Comparison of ENCODE assay signal across 8 cellular contexts in the genomic region with DNA sequence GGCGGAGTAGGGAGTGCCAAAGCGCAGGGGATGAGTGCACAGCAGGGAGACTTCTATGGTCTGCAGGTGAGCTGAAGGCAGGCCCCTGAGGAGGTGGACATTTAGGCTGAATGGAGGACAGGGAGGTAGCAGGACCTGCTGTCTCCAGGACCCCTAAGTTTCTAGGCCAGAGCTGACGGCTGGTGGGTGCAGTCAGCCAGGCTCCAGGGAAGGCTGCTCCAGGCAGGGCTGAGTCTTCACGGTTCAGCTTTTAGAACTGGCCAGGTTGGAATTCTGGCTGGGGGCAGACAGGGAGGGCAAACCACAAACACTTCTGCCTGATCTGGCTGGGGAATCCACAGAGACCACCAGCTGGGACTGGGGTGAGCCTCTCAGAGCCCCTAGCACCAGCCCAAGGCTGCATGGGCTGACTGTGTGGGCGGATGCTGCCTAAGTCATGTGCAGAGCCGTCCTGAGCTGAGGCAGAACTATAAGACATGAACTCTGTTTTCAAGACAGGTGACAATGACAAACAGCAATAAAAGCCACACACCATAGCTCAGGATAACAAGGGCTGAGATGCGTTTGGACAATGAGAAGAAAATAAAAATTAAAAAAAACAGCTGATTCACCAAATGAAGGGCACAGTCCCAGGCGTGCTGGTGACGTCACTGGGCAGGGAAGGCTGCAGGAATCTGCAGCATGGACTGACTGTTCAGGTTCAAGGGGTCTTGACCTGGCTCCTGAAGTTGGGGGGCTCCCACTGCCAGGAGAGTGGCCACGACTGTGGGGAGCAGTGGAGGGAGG. TPM values are rescaled to one million over a fixed set of nuclear protein-coding genes. Genes with fewer than 3 reads are reported as not detected.
A peak's percentile ranks its signal among the peaks of the same experiment; 100 is the strongest.
DNase-seq lines count a peak whose midpoint lies in the region; ATAC-seq, FAIRE-seq and TF ChIP-seq lines count a peak whose summit lies in the region.

No MANE protein-coding gene starts in this region.

- H3K27me3 Mint-ChIP-seq in mesothelial cell of epicardium (ENCODE audit: low read depth), result no peaks in the 10 kb centered on the region

- peak overlapping the region; percentile 69 for H3K27ac ChIP-seq in Karpas-422 (ENCODE audit: low read length)
- peak overlapping the region; percentile 99 for H3K27ac ChIP-seq in colonic mucosa
- peak overlapping the region; percentile 87 to 100 for H3K27ac ChIP-seq in aorta (ENCODE audit: low read depth in 1 of 2, low read length in 2 of 2)

- no peaks in the 10 kb centered on the region for H4K20me1 ChIP-seq in Karpas-422 (ENCODE audit: insufficient read depth, low read depth, low read length)

- no peaks in the 10 kb centered on the region for H3K36me3 Mint-ChIP-seq in mesothelial cell of epicardium

- no peaks in the 10 kb centered on the region for H3K27me3 ChIP-seq in Karpas-422 (ENCODE audit: low read length)
- no peaks in the 10 kb centered on the region for H3K27me3 ChIP-seq in colonic mucosa
- H3K27me3 ChIP-seq in aorta (ENCODE audit: control insufficient read depth in 1 of 2, insufficient read depth in 2 of 2, low read length in 1 of 2), result no peaks in the 10 kb centered on the region

- H3K27ac Mint-ChIP-seq in mesothelial cell of epicardium, result peak overlapping the region; percentile 100

- peak; percentile 58 for DNase-seq in Ammon's horn (ENCODE audit: low spot score)
- peak; percentile 64 for DNase-seq in Karpas-422
- DNase-seq in colonic mucosa, result peak; percentile 72
- no peak for DNase-seq in mesothelial cell of epicardium (ENCODE audit: low spot score in 2 of 2, unreplicated experiment in 2 of 2)
- peak; percentile 85 to 92 for DNase-seq in aorta
- no peak for DNase-seq in GM12892 (ENCODE audit: insufficient read length)
- DNase-seq in amniotic stem cell (lab: John Stamatoyannopoulos, UW), result no peak

- H3K9me2 ChIP-seq in Karpas-422 (replicated peaks; ENCODE audit: insufficient read depth, low read length), result no peaks in the 10 kb centered on the region

- H2AFZ ChIP-seq in Karpas-422 (ENCODE audit: low read length), result peak overlapping the region; percentile 64

- H3K4me1 ChIP-seq in Karpas-422 (ENCODE audit: low read length), result peaks cover 55% of the 10 kb centered on the region
- peaks cover 63% of the 10 kb centered on the region for H3K4me1 ChIP-seq in colonic mucosa
- peaks cover 2% of the 10 kb centered on the region in 2 donors for H3K4me1 ChIP-seq in aorta (ENCODE audit: control insufficient read depth in 1 of 2, insufficient read depth in 2 of 2, low read length in 2 of 2)

- peaks cover 76% of the 10 kb centered on the region for H3K4me1 Mint-ChIP-seq in mesothelial cell of epicardium

- H3K4me2 ChIP-seq in Karpas-422 (ENCODE audit: low read depth, low read length, poor library complexity, severe bottlenecking), result peak overlapping the region; percentile 68

- H3K36me3 ChIP-seq in Karpas-422 (ENCODE audit: insufficient read depth, low read length), result no peaks in the 10 kb centered on the region
- H3K36me3 ChIP-seq in colonic mucosa, result no peaks in the 10 kb centered on the region
- no peaks in the 10 kb centered on the region for H3K36me3 ChIP-seq in aorta (ENCODE audit: control insufficient read depth in 1 of 2, insufficient read depth in 2 of 2, low read length in 1 of 2)

- WGBS in aorta, 2 donors, result 14 to 16% methylated on average over 10 of the region's 10 CpGs

- peak overlapping the region; percentile 61 for H3K9ac ChIP-seq in Karpas-422 (ENCODE audit: low read length)
- peak overlapping the region; percentile 72 to 99 for H3K9ac ChIP-seq in colonic mucosa (ENCODE audit: low read depth in 2 of 2, low read length in 2 of 2)

- no peak for FAIRE-seq in GM12892 (lab: Jason Lieb, UNC)

- intact Hi-C loops in colonic mucosa (cut with DNase I) (no loop called here), aorta (cut with DNase I) (no loop called here)

- H3K9me3 ChIP-seq in Karpas-422 (ENCODE audit: low read length) (no peaks in the 10 kb centered on the region), colonic mucosa (no peaks in the 10 kb centered on the region), aorta (ENCODE audit: control insufficient read depth, low read length) (no peaks in the 10 kb centered on the region)

- peak overlapping the region; percentile 32 for H3K4me3 Mint-ChIP-seq in mesothelial cell of epicardium

- H3K4me3 ChIP-seq in Karpas-422 (ENCODE audit: low read length) (peak overlapping the region; percentile 52), colonic mucosa (no peak overlapping the region), aorta (ENCODE audit: low read length in 2 of 2) (no peak overlapping the region)

- TF ChIP-seq POLR2A in GM12892 (IDR thresholded peaks at IDR 0.05; ENCODE audit: low read depth, low read length), result no peak

- no peaks in the 10 kb centered on the region for H3K79me2 ChIP-seq in Karpas-422 (ENCODE audit: low read length)

- no peak for TF ChIP-seq CTCF in colonic mucosa (IDR thresholded peaks at IDR 0.05)
- no peak for TF ChIP-seq CTCF in mesothelial cell of epicardium (IDR thresholded peaks at IDR 0.05; ENCODE audit: unreplicated experiment)

- ATAC-seq in aorta (ENCODE audit: low FRiP score), result no peak
- no peak for ATAC-seq in HG03457 (IDR thresholded peaks at IDR 0.05; ENCODE audit: unreplicated experiment)

- H3K9me3 Mint-ChIP-seq in mesothelial cell of epicardium, result no peaks in the 10 kb centered on the region

RNA-seq across cellular contexts. Expression of a gene that starts 10.4 kb away (rescaled TPM):
- 3,783 and 4,167 TPM in 2 replicates for total RNA-seq in Karpas-422 (2014; rRNA removed; shearing (Covaris generic); ENCODE audit: low replicate concordance)
- total RNA-seq in colonic mucosa, result 1,000 to 10,000 TPM; 4,716 to 6,071 TPM
- 15,343 to 16,172 TPM (median 16,018 TPM) in 3 replicates for total RNA-seq in mesothelial cell of epicardium
- over 10,000 TPM; 16,103 to 18,225 TPM for total RNA-seq in aorta
- 100 to 1,000 TPM; 228 to 370 TPM for polyA plus RNA-seq in aorta
- polyA plus RNA-seq in GM12892 (2012; ENCODE audit: missing spikeins), result 5,443 TPM

RNA-seq across cellular contexts. Expression of a gene that starts 36.4 kb away (rescaled TPM):
- total RNA-seq in Karpas-422 (2014; rRNA removed; shearing (Covaris generic); ENCODE audit: low replicate concordance), result 39.1 and 79.0 TPM in 2 replicates
- total RNA-seq in colonic mucosa, result 10 to 100 TPM; 59.2 to 84.1 TPM
- total RNA-seq in mesothelial cell of epicardium, result 83.4 to 91.1 TPM (median 89.5 TPM) in 3 replicates
- total RNA-seq in aorta, result 10 to 100 TPM; 74.0 to 74.4 TPM
- polyA plus RNA-seq in aorta, result 10 to 100 TPM; 31.3 to 98.9 TPM
- 24.6 TPM for polyA plus RNA-seq in GM12892 (2012; ENCODE audit: missing spikeins)

Comparison
In these comparisons a context has a peak if more than half of its experiments do, and no peak if none do; other contexts are left out.
1. DNase-seq: peak in Ammon's horn (single experiment), Karpas-422 (single experiment), colonic mucosa (single experiment) and aorta (2 of 2); none in mesothelial cell of epicardium (0 of 2), GM12892 (single experiment) and amniotic stem cell (single experiment).
2. Peak in every context shown above with its lines, with median percentiles within 50 percentile points of each other: H3K27ac ChIP-seq.